In the genomic region with DNA sequence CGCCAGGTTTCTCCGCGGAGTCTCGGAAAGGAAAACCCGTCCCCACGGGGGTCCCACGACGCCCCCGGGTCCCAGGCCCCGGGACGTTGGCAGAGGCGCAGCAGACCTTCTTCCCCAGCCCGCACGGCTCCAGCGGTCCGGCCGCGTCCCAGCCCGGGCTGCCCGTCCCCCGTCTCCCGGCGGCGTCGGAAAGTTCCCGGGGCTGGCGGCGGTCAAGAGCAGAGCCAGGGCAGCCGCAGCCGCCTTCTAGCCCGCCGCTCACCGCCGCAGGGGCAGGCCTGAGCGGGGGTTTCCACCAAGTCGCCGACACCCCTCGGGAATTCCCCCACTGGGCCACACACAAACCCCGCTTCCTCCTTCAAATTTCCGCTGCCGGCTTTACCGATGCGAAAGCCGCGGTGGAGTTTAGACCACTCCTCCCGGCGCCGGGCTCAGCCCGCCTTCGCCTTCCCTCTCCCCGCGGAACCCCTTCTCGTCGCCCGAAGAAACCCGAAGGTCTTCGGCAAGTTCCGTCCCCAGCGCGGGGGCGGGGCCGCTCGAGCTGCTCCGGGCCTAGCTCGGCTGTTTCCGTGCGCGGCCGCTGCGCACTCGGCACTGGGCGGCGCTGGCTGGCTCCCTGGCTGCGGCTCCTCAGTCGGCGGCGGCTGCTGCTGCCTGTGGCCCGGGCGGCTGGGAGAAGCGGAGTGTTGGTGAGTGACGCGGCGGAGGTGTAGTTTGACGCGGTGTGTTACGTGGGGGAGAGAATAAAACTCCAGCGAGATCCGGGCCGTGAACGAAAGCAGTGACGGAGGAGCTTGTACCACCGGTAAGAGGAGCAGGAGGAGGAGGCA, we compare ENCODE assay signal across 8 cellular contexts. TPM values are rescaled to one million over a fixed set of nuclear protein-coding genes. Genes with fewer than 3 reads are reported as not detected.
DNase-seq lines count a peak whose midpoint lies in the region; ATAC-seq, FAIRE-seq and TF ChIP-seq lines count a peak whose summit lies in the region.

TSS of gene CREB1 (plus strand) at position 633 of the 830 bp plus-strand sequence. CDS start 25,674 bp downstream, outside the sequence.

- H3K27me3 ChIP-seq in mononuclear cell (ENCODE audit: insufficient read depth, low read length): no peaks in the 10 kb centered on the region

- FAIRE-seq in D721Med (lab: Jason Lieb, UNC): no peak

- BruUV-seq in OCI-LY7 (replicated peaks; lab: Mats Ljungman, UMichigan): no TSS peak

- H3K9me3 ChIP-seq in OCI-LY7 (ENCODE audit: low read length): no peaks in the 10 kb centered on the region
- no peaks in the 10 kb centered on the region for H3K9me3 ChIP-seq in mononuclear cell (ENCODE audit: low read depth, low read length)

- H3K27ac ChIP-seq in OCI-LY7 (ENCODE audit: low read depth, low read length, poor library complexity, severe bottlenecking): peak within 1 kb of the TSS; percentile 94

- POLR2A ChIA-PET in OCI-LY7 (lab: Charles Lee): interaction anchor here (0.5 to 1.2 kb wide), 13 partner anchors 9 to 739 kb away, joined by 3 to 6 read pairs (median 4); partner anchors contain the start of gene METTL21A

- intact Hi-C loops in OCI-LY7 (cut with micrococcal nuclease; ENCODE audit: unreplicated experiment): loop anchor here (1.0 to 5.0 kb wide), 3 partner anchors 96 to 738 kb away; partner anchors contain the start of genes CCNYL1, METTL21A and PIKFYVE

- DNase-seq in D721Med (ENCODE audit: insufficient read length, low spot score) (peak; percentile 74), HuH-7.5 (ENCODE audit: low spot score) (peak; percentile 90), OCI-LY7 (ENCODE audit: low spot score) (peak; percentile 96), activated T-cell treated with anti-CD3 and anti-CD28 coated beads for 1 hour (ENCODE audit: low read depth) (peak; percentile 100), epidermal melanocyte (ENCODE audit: insufficient read length, low spot score) (peak; percentile 87)
- peak; percentile 99 for DNase-seq in stimulated activated CD8-positive, alpha-beta memory T cell treated with anti-CD3 and anti-CD28 coated beads, Interleukin-4, amount 100 ng/mL, for 1 hour (ENCODE audit: low read depth in 2 of 2, low spot score in 1 of 2)

- peaks cover 23% of the 10 kb centered on the region for H4K20me1 ChIP-seq in OCI-LY7 (ENCODE audit: insufficient read depth, low read length)

- H3K4me3 ChIP-seq in OCI-LY7 (ENCODE audit: low read depth, low read length, poor library complexity, severe bottlenecking) (peak within 1 kb of the TSS; percentile 97), mononuclear cell (ENCODE audit: low read length) (peak within 1 kb of the TSS; percentile 98)

- peaks cover 40% of the 10 kb centered on the region for H3K79me2 ChIP-seq in OCI-LY7 (ENCODE audit: insufficient read depth, low read depth, low read length)

- CTCF ChIA-PET in OCI-LY7 (lab: Charles Lee; ENCODE audit: unreplicated experiment): interaction anchor here (0.6 kb wide), 2 partner anchors 27 to 510 kb away, joined by 3 read pairs; no protein-coding TSS in a partner anchor

- peaks cover 50% of the 10 kb centered on the region for H3K4me1 ChIP-seq in OCI-LY7 (ENCODE audit: insufficient read depth, low read length, poor library complexity, severe bottlenecking)
- peaks cover 63% of the 10 kb centered on the region for H3K4me1 ChIP-seq in mononuclear cell (ENCODE audit: insufficient read depth, low read length)

- H2AFZ ChIP-seq in OCI-LY7 (ENCODE audit: low read length): peak within 1 kb of the TSS; percentile 91

- no peak for TF ChIP-seq CTCF in D721Med (IDR thresholded peaks at IDR 0.05; ENCODE audit: insufficient read depth, missing control alignments)
- TF ChIP-seq CTCF in OCI-LY7 (conservative IDR thresholded peaks at IDR 0.05; ENCODE audit: low read length): peak; percentile 35; the same call in 1 of the 2 replicates

- no peaks in the 10 kb centered on the region for H3K9me2 ChIP-seq in OCI-LY7 (ENCODE audit: insufficient read depth, low read length)

- ATAC-seq in GM21526 (IDR thresholded peaks at IDR 0.05; ENCODE audit: low FRiP score, unreplicated experiment): peak; percentile 83

- peaks cover 19% of the 10 kb centered on the region for H3K36me3 ChIP-seq in OCI-LY7 (ENCODE audit: insufficient read depth, low read length)

- H3K4me2 ChIP-seq in OCI-LY7 (ENCODE audit: low read length): peak within 1 kb of the TSS; percentile 100

RNA-seq across cellular contexts. Expression of gene CREB1, which starts in this region (rescaled TPM):
- total RNA-seq in OCI-LY7 (2014; rRNA removed; shearing (Covaris generic)): 40.3 and 54.3 TPM in 2 replicates
- total RNA-seq in OCI-LY7 (2022) (84.9 and 98.5 TPM in 2 replicates), mononuclear cell (69.3 TPM)

Comparison
In these comparisons a context has a peak if more than half of its experiments do, and no peak if none do; other contexts are left out.
1. Peak in every context shown above with its lines: DNase-seq, ATAC-seq, H3K4me3 ChIP-seq and H3K27ac ChIP-seq.